Comparison of ENCODE assay signal across 1 cellular context in the genomic region with DNA sequence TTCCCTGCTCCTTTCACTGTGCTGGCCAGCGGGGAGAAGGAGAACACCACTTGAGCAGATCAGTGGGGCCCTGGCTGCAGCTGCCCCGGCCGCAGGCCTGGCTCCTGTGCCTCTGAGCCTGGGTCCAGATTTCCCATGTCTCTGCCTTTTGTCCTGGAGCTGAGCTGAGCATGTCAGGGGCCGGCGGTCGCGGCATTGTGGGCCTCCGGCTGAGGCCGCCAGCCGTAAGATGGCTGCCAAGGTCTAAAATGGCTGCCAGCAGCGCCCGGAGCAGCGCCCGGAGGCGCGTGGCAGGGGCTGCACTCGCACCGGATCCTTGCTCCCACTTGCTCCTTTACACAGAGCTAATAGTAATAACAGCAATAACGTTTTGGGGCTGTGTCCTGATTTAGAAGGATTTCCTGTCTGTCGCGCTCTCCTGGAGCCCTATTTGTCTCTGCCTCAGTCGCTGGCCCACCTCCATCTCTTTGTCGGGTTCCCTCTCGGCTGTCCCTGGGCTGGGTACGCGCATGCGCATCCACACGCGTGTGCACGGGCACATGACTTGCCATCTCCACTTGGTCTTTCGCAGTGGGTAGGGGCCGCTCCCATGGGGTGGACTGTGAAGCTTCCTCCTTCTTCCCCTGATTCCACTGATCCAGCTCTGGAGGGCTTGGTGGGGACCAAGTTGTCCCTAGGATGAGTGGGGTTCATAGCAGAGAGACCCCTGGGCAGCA.
TF ChIP-seq lines count a peak whose summit lies in the region.

No MANE protein-coding gene starts in this region.

TF ChIP-seq in GM12878, 131 proteins besides CTCF, POLR2A, EP300 and RAD21:
- TF ChIP-seq CBX3 (IDR thresholded peaks at IDR 0.05; ENCODE audit: borderline replicate concordance, low read depth) (no peak), YY1 (IDR thresholded peaks at IDR 0.05; ENCODE audit: low read depth, low read length) (peak; percentile 56; the same call in 1 of the 2 replicates), WRNIP1 (IDR thresholded peaks at IDR 0.05; ENCODE audit: borderline replicate concordance, low read depth, low read length) (no peak)
